In the genomic region with DNA sequence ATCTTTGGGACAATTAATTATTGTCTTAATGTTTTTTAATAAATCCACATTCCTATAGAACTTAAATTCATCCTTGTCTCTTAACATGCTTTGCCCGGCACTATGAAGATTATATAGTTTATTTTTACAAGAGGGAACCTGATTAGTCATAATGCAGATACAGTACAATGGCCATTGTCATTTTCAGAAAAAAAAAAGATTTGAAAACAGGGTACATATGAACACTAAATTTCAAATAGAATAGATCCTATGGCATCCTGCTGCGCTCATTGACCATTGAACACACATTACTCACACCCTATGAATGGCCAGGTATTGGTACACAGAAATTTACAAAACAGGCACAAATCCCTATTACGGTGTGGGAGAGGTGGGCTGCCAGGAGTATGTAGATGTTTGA, we compare ENCODE assay signal across 10 cellular contexts. TPM values are rescaled to one million over a fixed set of nuclear protein-coding genes. Genes with fewer than 3 reads are reported as not detected.
A peak's percentile ranks its signal among the peaks of the same experiment; 100 is the strongest.
DNase-seq lines count a peak whose midpoint lies in the region; ATAC-seq and TF ChIP-seq lines count a peak whose summit lies in the region.
"Had no signal": no experiment of that assay in that cellular context is flagged by ENCODE, and none has a peak within 500 bp of the region (broad histone marks: within the 10 kb centered on the region; RNA-seq: fewer than 3 reads in every experiment).

No MANE protein-coding gene starts in this region.

- H3K9me3 ChIP-seq in iPS-18a (ENCODE audit: control insufficient read depth, low read depth, low read length) (no peaks in the 10 kb centered on the region), spleen (peaks cover 0 to 16% (median 10%) of the 10 kb centered on the region in 8 donors)
- H3K9me3 ChIP-seq: mucosa of descending colon had no signal

- no peak overlapping the region for H3K27ac ChIP-seq in iPS-18a (ENCODE audit: low read length)
- H3K27ac ChIP-seq in spleen: peak overlapping the region in 5 of 8 donors; percentile 99 to 100 (median 100)

- POLR2A ChIA-PET in activated CD8-positive, alpha-beta T cell treated with anti-CD3 and anti-CD28 coated beads for 36 hours (lab: Charles Lee): no interaction called here

- H3K4me3 Mint-ChIP-seq in T-helper 1 cell treated with Interleukin-12 subunit alpha and Interleukin-12 subunit beta and Interleukin-4 antibody, amounts not matched to agents 30 μg/mL and 1 μg/mL, for 36 hours: no peak overlapping the region
- H3K4me3 Mint-ChIP-seq in activated CD8-positive, alpha-beta T cell treated with anti-CD3 and anti-CD28 coated beads for 36 hours: peak overlapping the region; percentile 93

- H3K4me3 ChIP-seq in iPS-18a (ENCODE audit: low read length): peak overlapping the region; percentile 80
- no peak overlapping the region for H3K4me3 ChIP-seq in spleen
- H3K4me3 ChIP-seq: mucosa of descending colon had no signal

- peaks cover 3% of the 10 kb centered on the region for H3K36me3 ChIP-seq in iPS-18a (ENCODE audit: control insufficient read depth, low read depth, low read length)
- H3K36me3 ChIP-seq in spleen: peaks cover 0 to 1% (median 0%) of the 10 kb centered on the region in 6 donors

- intact Hi-C loops in activated CD8-positive, alpha-beta T cell treated with anti-CD3 and anti-CD28 coated beads for 36 hours (cut with micrococcal nuclease): no loop called here
- intact Hi-C loops in spleen (cut with DNase I; ENCODE audit: low total_unique reads): loop anchor here (10.0 kb wide), 1 partner anchor 302 kb away; no protein-coding TSS in a partner anchor

- no peak for ATAC-seq in activated CD8-positive, alpha-beta T cell treated with anti-CD3 and anti-CD28 coated beads for 36 hours
- ATAC-seq: mucosa of descending colon had no signal

- no peak for TF ChIP-seq POLR2A in spleen (IDR thresholded peaks at IDR 0.05)

- TF ChIP-seq CTCF in activated CD8-positive, alpha-beta T cell treated with anti-CD3 and anti-CD28 coated beads for 36 hours (IDR thresholded peaks at IDR 0.05): no peak
- TF ChIP-seq CTCF in spleen (IDR thresholded peaks at IDR 0.05 in 8 of 11, conservative IDR thresholded peaks at IDR 0.05 in 3 of 11) (no peak), GM10266 (IDR thresholded peaks at IDR 0.05; ENCODE audit: control insufficient read depth, insufficient read depth, low read depth, missing control alignments) (no peak)

- peaks cover 11% of the 10 kb centered on the region for H3K9me3 Mint-ChIP-seq in T-helper 1 cell treated with Interleukin-12 subunit alpha and Interleukin-12 subunit beta and Interleukin-4 antibody, amounts not matched to agents 30 μg/mL and 1 μg/mL, for 36 hours
- H3K9me3 Mint-ChIP-seq in activated CD8-positive, alpha-beta T cell treated with anti-CD3 and anti-CD28 coated beads for 36 hours: peaks cover 17% of the 10 kb centered on the region

- peaks cover 24% of the 10 kb centered on the region for H3K4me1 Mint-ChIP-seq in T-helper 1 cell treated with Interleukin-12 subunit alpha and Interleukin-12 subunit beta and Interleukin-4 antibody, amounts not matched to agents 30 μg/mL and 1 μg/mL, for 36 hours (ENCODE audit: low read depth)
- H3K4me1 Mint-ChIP-seq in activated CD8-positive, alpha-beta T cell treated with anti-CD3 and anti-CD28 coated beads for 36 hours (ENCODE audit: low read depth): peaks cover 21% of the 10 kb centered on the region

- H3K4me1 ChIP-seq in iPS-18a (ENCODE audit: control insufficient read depth, low read depth, low read length): peaks cover 31% of the 10 kb centered on the region
- peaks cover 0 to 20% (median 12%) of the 10 kb centered on the region in 6 donors for H3K4me1 ChIP-seq in spleen

- peak overlapping the region; percentile 47 for H3K27ac Mint-ChIP-seq in T-helper 1 cell treated with Interleukin-12 subunit alpha and Interleukin-12 subunit beta and Interleukin-4 antibody, amounts not matched to agents 30 μg/mL and 1 μg/mL, for 36 hours
- no peak overlapping the region for H3K27ac Mint-ChIP-seq in activated CD8-positive, alpha-beta T cell treated with anti-CD3 and anti-CD28 coated beads for 36 hours

- peaks cover 34% of the 10 kb centered on the region for H3K36me3 Mint-ChIP-seq in T-helper 1 cell treated with Interleukin-12 subunit alpha and Interleukin-12 subunit beta and Interleukin-4 antibody, amounts not matched to agents 30 μg/mL and 1 μg/mL, for 36 hours (ENCODE audit: low read depth)
- H3K36me3 Mint-ChIP-seq in activated CD8-positive, alpha-beta T cell treated with anti-CD3 and anti-CD28 coated beads for 36 hours (ENCODE audit: low read depth): peaks cover 28% of the 10 kb centered on the region

- DNase-seq in T-helper 1 cell (no peak), spleen (no peak), superior temporal gyrus (ENCODE audit: extremely low spot score) (no peak), NCI-H748 treated with DMSO at 0.1 percent for 48 hours (lab: John Stamatoyannopoulos, UW) (no peak), GM10266 (ENCODE audit: extremely low spot score) (no peak)
- DNase-seq in activated CD8-positive, alpha-beta T cell treated with anti-CD3 and anti-CD28 coated beads for 36 hours: no peak
- DNase-seq: activated CD8-positive, alpha-beta memory T cell treated with anti-CD3 and anti-CD28 coated beads, Interleukin-2, amount 50 U/mL, for 4 hours had no signal

- H3K27me3 ChIP-seq in iPS-18a (ENCODE audit: control insufficient read depth, insufficient read depth, low read length): peaks cover 16% of the 10 kb centered on the region
- H3K27me3 ChIP-seq in spleen (replicated peaks in 1 of 7): no peaks in the 10 kb centered on the region

- CTCF ChIA-PET in activated CD8-positive, alpha-beta T cell treated with anti-CD3 and anti-CD28 coated beads for 36 hours (lab: Charles Lee): no interaction called here

- H3K27me3 Mint-ChIP-seq in T-helper 1 cell treated with Interleukin-12 subunit alpha and Interleukin-12 subunit beta and Interleukin-4 antibody, amounts not matched to agents 30 μg/mL and 1 μg/mL, for 36 hours (ENCODE audit: low read depth): no peaks in the 10 kb centered on the region
- no peaks in the 10 kb centered on the region for H3K27me3 Mint-ChIP-seq in activated CD8-positive, alpha-beta T cell treated with anti-CD3 and anti-CD28 coated beads for 36 hours

- H3K9ac ChIP-seq in iPS-18a (ENCODE audit: low read length): no peak overlapping the region

- WGBS in spleen, 5 donors: 93 to 98% (median 95%) methylated on average over 3 of the region's 3 CpGs

RNA-seq across cellular contexts. Expression of gene KLF6, which starts 2.0 kb away (rescaled TPM):
- total RNA-seq in activated CD8-positive, alpha-beta T cell treated with anti-CD3 and anti-CD28 coated beads for 36 hours: 100 to 1,000 TPM; 116 to 120 TPM
- total RNA-seq in spleen: 100 to 1,000 TPM in 5 of 7 donors, 10 to 100 TPM in 2; 65.0 to 211 (median 135) TPM
- polyA plus RNA-seq in spleen: 10 to 100 TPM; 18.8 to 26.6 (median 19.6) TPM
